Comparison of ENCODE assay signal across 8 cellular contexts in the genomic region with DNA sequence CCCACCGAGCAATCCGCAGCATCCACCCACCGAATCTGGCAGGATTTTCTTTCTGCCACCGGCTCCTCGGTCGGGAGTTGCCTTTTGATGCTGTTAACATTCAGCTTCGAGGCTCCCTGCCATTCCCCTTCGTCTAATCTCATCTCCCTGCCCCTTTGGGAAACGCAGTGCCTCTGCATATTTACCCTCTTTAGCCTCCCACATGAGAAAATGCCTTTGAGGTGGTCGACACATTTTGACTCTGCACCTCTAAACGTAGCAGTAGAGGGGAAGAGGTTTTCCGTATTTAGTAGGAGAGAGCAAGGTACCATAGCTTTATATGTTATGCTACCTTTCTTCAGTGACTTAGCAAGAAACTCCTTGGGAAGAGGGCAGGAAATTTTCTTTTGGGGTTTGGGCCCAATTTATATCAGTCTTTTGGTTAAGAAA. TPM values are rescaled to one million over a fixed set of nuclear protein-coding genes. Genes with fewer than 3 reads are reported as not detected.
DNase-seq lines count a peak whose midpoint lies in the region; ATAC-seq, FAIRE-seq and TF ChIP-seq lines count a peak whose summit lies in the region.

No MANE protein-coding gene starts in this region.

- WGBS in lower leg skin, 2 donors: 0 to 1% methylated on average over 12 of the region's 12 CpGs
- 1 to 2% methylated on average over 9 to 12 of the region's 12 CpGs for WGBS in tibial nerve, 2 donors

- peak overlapping the region; percentile 97 for H3K4me3 ChIP-seq in BLaER1
- peak overlapping the region; percentile 90 for H3K4me3 ChIP-seq in astrocyte (ENCODE audit: insufficient read depth, low read depth, low read length)
- peak overlapping the region; percentile 83 for H3K4me3 ChIP-seq in lower leg skin (ENCODE audit: low read depth, poor library complexity, severe bottlenecking)
- peak overlapping the region; percentile 87 to 100 (median 97) for H3K4me3 ChIP-seq in tibial nerve

- no peaks in the 10 kb centered on the region for H3K27me3 Mint-ChIP-seq in astrocyte (ENCODE audit: low read depth, unreplicated experiment)

- H3K4me1 Mint-ChIP-seq in astrocyte (ENCODE audit: low read depth, unreplicated experiment): peaks cover 24% of the 10 kb centered on the region

- TF ChIP-seq POLR2A in lower leg skin (IDR thresholded peaks at IDR 0.05) (no peak), tibial nerve (IDR thresholded peaks at IDR 0.05) (no peak)

- intact Hi-C loops in lower leg skin (cut with DNase I; ENCODE audit: low total_unique reads): no loop called here

- H3K4me2 ChIP-seq in BLaER1 (peak overlapping the region; percentile 93), astrocyte (ENCODE audit: low read length) (peak overlapping the region; percentile 91)

- no peaks in the 10 kb centered on the region for H3K36me3 Mint-ChIP-seq in astrocyte (ENCODE audit: low read depth, unreplicated experiment)

- CTCF ChIA-PET in GM10248 (lab: Yijun Ruan, JAX): no interaction called here

- no peaks in the 10 kb centered on the region for H3K9me3 Mint-ChIP-seq in astrocyte (ENCODE audit: unreplicated experiment)

- peak overlapping the region; percentile 99 for H3K9ac ChIP-seq in BLaER1
- peak overlapping the region; percentile 93 for H3K9ac ChIP-seq in astrocyte (ENCODE audit: low read length)

- H3K4me1 ChIP-seq in BLaER1 (peaks cover 39% of the 10 kb centered on the region), astrocyte (ENCODE audit: insufficient read depth, low read length) (peaks cover 18% of the 10 kb centered on the region), tibial nerve (peaks cover 0 to 59% (median 30%) of the 10 kb centered on the region in 4 donors)

- H3K36me3 ChIP-seq in BLaER1 (peaks cover 7% of the 10 kb centered on the region; the same call in 1 of the 2 replicates), astrocyte (ENCODE audit: insufficient read depth, low read length) (no peaks in the 10 kb centered on the region), tibial nerve (no peaks in the 10 kb centered on the region)

- H3K27me3 ChIP-seq in BLaER1: no peaks in the 10 kb centered on the region
- no peaks in the 10 kb centered on the region for H3K27me3 ChIP-seq in astrocyte (ENCODE audit: insufficient read depth, low read length)
- H3K27me3 ChIP-seq in tibial nerve: no peaks in the 10 kb centered on the region

- TF ChIP-seq EP300 in tibial nerve (IDR thresholded peaks at IDR 0.05): no peak

- H3K27ac Mint-ChIP-seq in astrocyte (ENCODE audit: unreplicated experiment): peak overlapping the region; percentile 89

- H2AFZ ChIP-seq in astrocyte (ENCODE audit: low read depth, low read length): no peak overlapping the region

- in situ Hi-C loops in KBM-7 (cut with MboI; ENCODE audit: low pct_unique_long_range_greater_than_20kb, low sequenced_read_pairs): no loop called here

- H3K4me3 Mint-ChIP-seq in astrocyte (ENCODE audit: unreplicated experiment): peak overlapping the region; percentile 98

- TF ChIP-seq CTCF in astrocyte (IDR thresholded peaks at IDR 0.05; ENCODE audit: insufficient read depth, low read depth, low read length) (no peak), lower leg skin (IDR thresholded peaks at IDR 0.05) (no peak), tibial nerve (IDR thresholded peaks at IDR 0.05) (no peak), GM10248 (IDR thresholded peaks at IDR 0.05; ENCODE audit: control extremely low read depth, extremely low read depth, low read depth, missing control alignments) (no peak)

- H4K20me1 ChIP-seq in BLaER1 (peaks cover 56% of the 10 kb centered on the region), astrocyte (ENCODE audit: insufficient read depth, low read length) (peaks cover 54% of the 10 kb centered on the region)

- FAIRE-seq in astrocyte (lab: Jason Lieb, UNC): no peak

- POLR2A ChIA-PET in GM10248 (lab: Yijun Ruan, JAX): no interaction called here

- H3K27ac ChIP-seq in BLaER1 (peak overlapping the region; percentile 97), astrocyte (ENCODE audit: low read depth, low read length) (peak overlapping the region; percentile 93), tibial nerve (peak overlapping the region; percentile 93 to 100 (median 99))

- DNase-seq in KBM-7: peak; percentile 16
- DNase-seq in astrocyte (ENCODE audit: low read depth): no peak
- no peak for DNase-seq in lower leg skin (ENCODE audit: low spot score in 2 of 2)
- no peak for DNase-seq in tibial nerve (ENCODE audit: low spot score in 2 of 2)
- no peak for DNase-seq in GM10248 (ENCODE audit: extremely low spot score)
- no peak for DNase-seq in NCI-H2029 treated with DMSO at 0.1 percent for 48 hours (lab: John Stamatoyannopoulos, UW)

- H3K9me3 ChIP-seq in BLaER1 (no peaks in the 10 kb centered on the region), astrocyte (ENCODE audit: insufficient read depth, low read depth, low read length) (no peaks in the 10 kb centered on the region), tibial nerve (no peaks in the 10 kb centered on the region)

- peaks cover 58% of the 10 kb centered on the region for H3K79me2 ChIP-seq in astrocyte (ENCODE audit: insufficient read depth, low read length)

- ATAC-seq in GM18868 (IDR thresholded peaks at IDR 0.05; ENCODE audit: unreplicated experiment): no peak

RNA-seq across cellular contexts. Expression of a gene that starts 1.2 kb away (rescaled TPM):
- total RNA-seq in astrocyte (195 and 204 TPM in 2 replicates), lower leg skin (100 to 1,000 TPM in 1 of 4 donors, 10 to 100 TPM in 3; 58.7 to 121 (median 94.6) TPM), tibial nerve (100 to 1,000 TPM; 105 to 185 (median 139) TPM)
